ENCODE assay signal across 1 cellular context in genomic region chr7:134548877-134549276, GRCh38.
TF ChIP-seq lines count a peak whose summit lies in the region.

Gene AKR1B15, plus strand, starts transcription at chr7:134549110. Its CDS starts 15,510 bp downstream, at chr7:134564620.

TF ChIP-seq in HepG2, 621 proteins besides CTCF, POLR2A, EP300 and RAD21 (continued from another document):
- no peak for TF ChIP-seq ZBTB26 (CRISPR knock-in tag; IDR thresholded peaks at IDR 0.05; ENCODE audit: borderline replicate concordance)
- TF ChIP-seq ZNF780A (CRISPR knock-in tag; IDR thresholded peaks at IDR 0.05) = no peak
